In the genomic region with DNA sequence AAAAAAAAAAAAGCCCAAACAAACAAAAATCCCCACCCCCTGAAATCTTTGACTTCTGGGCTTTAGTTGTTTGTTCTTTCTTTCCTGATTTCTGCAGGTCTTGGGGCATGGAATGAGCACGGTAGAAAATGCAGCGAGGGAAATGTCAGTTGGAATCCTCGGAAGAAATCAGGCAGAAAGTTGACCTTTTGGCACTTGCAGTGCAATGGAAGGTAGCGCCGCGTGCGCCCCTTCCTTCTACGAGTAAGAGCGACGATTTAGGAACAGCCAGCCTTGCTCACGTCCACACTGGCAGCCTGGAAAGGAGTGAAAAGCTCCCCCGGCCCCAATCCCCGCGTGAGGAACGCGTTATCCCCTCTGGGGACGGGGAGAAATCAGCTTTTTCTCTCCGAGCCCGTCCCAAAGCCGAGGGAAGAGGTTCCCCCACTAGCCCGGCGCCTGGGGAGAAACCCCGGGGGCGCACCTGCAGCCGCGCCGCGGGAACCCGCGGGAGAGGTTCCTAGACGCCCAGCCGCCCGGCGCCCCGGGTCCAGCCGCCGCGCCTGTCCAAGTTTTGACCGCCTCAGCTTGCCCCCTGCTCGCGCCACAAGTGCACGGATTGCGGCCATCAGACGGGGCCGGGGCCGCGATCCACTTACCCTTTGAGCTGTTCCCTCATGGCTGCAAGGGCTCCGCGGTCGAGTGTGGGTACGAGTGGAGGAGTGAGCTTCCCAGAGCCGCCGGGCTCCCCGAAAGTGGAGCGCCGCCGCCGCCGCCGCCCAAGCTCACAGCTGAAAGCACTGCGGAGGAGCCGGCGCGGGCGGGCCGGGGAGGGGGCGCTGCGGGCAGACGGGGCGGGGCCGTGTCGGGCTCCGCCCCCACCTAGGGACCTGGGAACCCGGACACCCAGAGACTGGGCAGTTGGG, we compare ENCODE assay signal across 9 cellular contexts.
DNase-seq lines count a peak whose midpoint lies in the region; ATAC-seq lines count a peak whose summit lies in the region.
"Had no signal": no experiment of that assay in that cellular context is flagged by ENCODE, and none has a peak within 500 bp of the region (broad histone marks: within the 10 kb centered on the region; RNA-seq: fewer than 3 reads in every experiment).

No MANE protein-coding gene starts in this region.

- POLR2A ChIA-PET in activated CD4-positive, alpha-beta T cell treated with anti-CD3 and anti-CD28 coated beads for 36 hours (lab: Charles Lee) = no interaction called here

- peaks cover 22% of the 10 kb centered on the region for H3K27me3 Mint-ChIP-seq in activated CD4-positive, alpha-beta T cell treated with anti-CD3 and anti-CD28 coated beads for 36 hours

- H3K27ac ChIP-seq in skin epidermis = peak overlapping the region in 18 of 21 experiments; percentile 18 to 85 (median 70)
- H3K27ac ChIP-seq: neutrophil had no signal

- ATAC-seq in activated CD4-positive, alpha-beta T cell treated with anti-CD3 and anti-CD28 coated beads for 36 hours = peak; percentile 36

- peak overlapping the region; percentile 71 for H3K4me3 ChIP-seq in HAP-1
- H3K4me3 ChIP-seq in iPS-18c (ENCODE audit: insufficient read depth, low read depth, low read length) = peak overlapping the region; percentile 74
- peak overlapping the region; percentile 37 to 62 (median 45) for H3K4me3 ChIP-seq in skin epidermis

- H3K4me1 Mint-ChIP-seq in activated CD4-positive, alpha-beta T cell treated with anti-CD3 and anti-CD28 coated beads for 36 hours = peaks cover 2% of the 10 kb centered on the region

- in situ Hi-C loops in HAP-1 (cut with MboI; ENCODE audit: low sequenced_read_pairs) = no loop called here

- H3K27ac Mint-ChIP-seq in activated CD4-positive, alpha-beta T cell treated with anti-CD3 and anti-CD28 coated beads for 36 hours = no peak overlapping the region

- peaks cover 27% of the 10 kb centered on the region for H3K4me1 ChIP-seq in HAP-1

- CTCF ChIA-PET in activated CD4-positive, alpha-beta T cell treated with anti-CD3 and anti-CD28 coated beads for 36 hours (lab: Charles Lee) = no interaction called here

- no peaks in the 10 kb centered on the region for H3K36me3 ChIP-seq in HAP-1 (replicated peaks)
- H3K36me3 ChIP-seq: neutrophil had no signal

- peak; percentile 31 for DNase-seq in activated CD4-positive, alpha-beta T cell treated with anti-CD3 and anti-CD28 coated beads for 36 hours
- no peak for DNase-seq in activated CD4-positive, alpha-beta T cell treated with anti-CD3 and anti-CD28 coated beads for 4 hours
- DNase-seq in HAP-1 (ENCODE audit: low spot score in 2 of 2) (peak; percentile 22 to 76), NCI-H1092 treated with DMSO at 0.1 percent for 48 hours (lab: John Stamatoyannopoulos, UW) (peak; percentile 64), astrocyte of the hippocampus (ENCODE audit: low read depth, low spot score) (peak; percentile 66), NCI-H2107 treated with DMSO at 0.1 percent for 48 hours (lab: John Stamatoyannopoulos, UW; ENCODE audit: unreplicated experiment) (no peak)

- peak overlapping the region; percentile 51 for H3K4me3 Mint-ChIP-seq in activated CD4-positive, alpha-beta T cell treated with anti-CD3 and anti-CD28 coated beads for 36 hours

- no peaks in the 10 kb centered on the region for H3K9me3 ChIP-seq in HAP-1
- no peaks in the 10 kb centered on the region for H3K9me3 ChIP-seq in iPS-18c (ENCODE audit: control insufficient read depth, insufficient read depth, low read length)
- H3K9me3 ChIP-seq: neutrophil had no signal

- H3K36me3 Mint-ChIP-seq in activated CD4-positive, alpha-beta T cell treated with anti-CD3 and anti-CD28 coated beads for 36 hours (ENCODE audit: low read depth) = no peaks in the 10 kb centered on the region

- intact Hi-C loops in activated CD4-positive, alpha-beta T cell treated with anti-CD3 and anti-CD28 coated beads for 36 hours (cut with DNase I, micrococcal nuclease) = no loop called here

- no peaks in the 10 kb centered on the region for H3K27me3 ChIP-seq in HAP-1 (ENCODE audit: low read depth)

- H3K9me3 Mint-ChIP-seq in activated CD4-positive, alpha-beta T cell treated with anti-CD3 and anti-CD28 coated beads for 36 hours (ENCODE audit: low read depth) = no peaks in the 10 kb centered on the region

Comparison
In these comparisons a context has a peak if more than half of its experiments do, and no peak if none do; other contexts are left out.
1. DNase-seq: peak in activated CD4-positive, alpha-beta T cell treated with anti-CD3 and anti-CD28 coated beads for 36 hours (single experiment), HAP-1 (2 of 2), NCI-H1092 treated with DMSO at 0.1 percent for 48 hours (single experiment) and astrocyte of the hippocampus (single experiment); none in activated CD4-positive, alpha-beta T cell treated with anti-CD3 and anti-CD28 coated beads for 4 hours (0 of 2) and NCI-H2107 treated with DMSO at 0.1 percent for 48 hours (single experiment).
2. Peak in every context shown above with its lines, with median percentiles within 50 percentile points of each other: H3K4me3 ChIP-seq.